In the genomic region with DNA sequence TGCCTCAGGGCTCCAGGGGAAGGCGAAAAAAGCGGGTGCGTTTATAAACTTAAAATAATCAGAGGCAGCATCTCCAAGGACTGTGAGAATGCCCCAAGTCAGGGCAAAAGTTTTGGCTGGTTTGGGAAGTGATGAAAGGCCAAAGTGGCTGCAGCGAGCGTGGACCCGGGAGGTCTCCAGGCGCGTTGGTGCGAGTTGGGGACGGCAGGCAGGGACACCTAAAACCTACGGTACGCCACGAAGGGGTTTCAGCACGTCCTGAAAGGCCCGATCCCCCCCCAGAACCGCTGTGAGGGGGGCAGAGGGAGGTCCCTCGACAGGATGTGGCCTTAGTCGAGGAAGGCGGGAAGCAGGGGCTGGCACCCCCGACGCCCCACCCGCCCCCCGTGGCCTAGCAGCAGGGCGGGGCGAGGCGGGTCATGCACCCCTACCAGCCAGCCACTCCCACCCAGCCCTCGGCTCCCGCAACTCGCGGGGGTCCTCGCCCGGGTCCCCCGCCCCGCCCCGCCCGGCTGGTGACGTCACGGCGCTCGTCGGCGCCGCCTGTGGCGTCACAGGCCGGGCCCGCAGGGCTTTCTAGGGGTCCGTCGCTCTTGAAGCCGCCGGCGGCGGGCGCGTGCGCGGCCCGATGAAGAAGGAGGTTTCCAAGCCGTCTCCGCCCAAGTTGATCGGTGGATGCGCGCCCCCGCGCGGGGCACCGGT, we compare ENCODE assay signal across 8 cellular contexts. TPM values are rescaled to one million over a fixed set of nuclear protein-coding genes. Genes with fewer than 3 reads are reported as not detected.
DNase-seq lines count a peak whose midpoint lies in the region; ATAC-seq and TF ChIP-seq lines count a peak whose summit lies in the region.

A gene with protein sequence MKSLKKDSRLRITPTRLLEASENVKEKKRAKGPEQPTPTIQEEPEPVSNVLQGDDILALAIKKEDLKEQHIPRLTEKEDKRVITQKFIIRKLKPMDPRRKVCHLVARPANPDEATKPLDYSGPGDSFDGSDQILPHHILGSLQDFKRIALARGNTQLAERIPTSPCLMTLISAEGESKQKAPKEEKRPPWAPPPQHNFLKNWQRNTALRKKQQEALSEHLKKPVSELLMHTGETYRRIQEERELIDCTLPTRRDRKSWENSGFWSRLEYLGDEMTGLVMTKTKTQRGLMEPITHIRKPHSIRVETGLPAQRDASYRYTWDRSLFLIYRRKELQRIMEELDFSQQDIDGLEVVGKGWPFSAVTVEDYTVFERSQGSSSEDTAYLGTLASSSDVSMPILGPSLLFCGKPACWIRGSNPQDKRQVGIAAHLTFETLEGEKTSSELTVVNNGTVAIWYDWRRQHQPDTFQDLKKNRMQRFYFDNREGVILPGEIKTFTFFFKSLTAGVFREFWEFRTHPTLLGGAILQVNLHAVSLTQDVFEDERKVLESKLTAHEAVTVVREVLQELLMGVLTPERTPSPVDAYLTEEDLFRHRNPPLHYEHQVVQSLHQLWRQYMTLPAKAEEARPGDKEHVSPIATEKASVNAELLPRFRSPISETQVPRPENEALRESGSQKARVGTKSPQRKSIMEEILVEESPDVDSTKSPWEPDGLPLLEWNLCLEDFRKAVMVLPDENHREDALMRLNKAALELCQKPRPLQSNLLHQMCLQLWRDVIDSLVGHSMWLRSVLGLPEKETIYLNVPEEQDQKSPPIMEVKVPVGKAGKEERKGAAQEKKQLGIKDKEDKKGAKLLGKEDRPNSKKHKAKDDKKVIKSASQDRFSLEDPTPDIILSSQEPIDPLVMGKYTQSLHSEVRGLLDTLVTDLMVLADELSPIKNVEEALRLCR (plus strand): TSS at position 569 of the 702 bp plus-strand sequence. CDS start 236 bp downstream, outside the sequence.

- ATAC-seq in IMR-90 (ENCODE audit: low read depth) (peak; percentile 85), aorta (ENCODE audit: low FRiP score) (peak; percentile 92)

- peak within 1 kb of the TSS; percentile 97 to 98 for H4K8ac ChIP-seq in IMR-90 (ENCODE audit: low read depth in 2 of 2, low read length in 2 of 2)

- no peak for TF ChIP-seq POLR2A in IMR-90 (IDR thresholded peaks at IDR 0.05; ENCODE audit: low read depth, low read length)

- H3K18ac ChIP-seq in IMR-90 (ENCODE audit: low read depth, low read length), result no peak within 1 kb of the TSS; the same call in 1 of the 2 replicates

- TF ChIP-seq RAD21 in IMR-90 (IDR thresholded peaks at IDR 0.05; ENCODE audit: low read length), result no peak

- TF ChIP-seq CTCF in IMR-90 (conservative IDR thresholded peaks at IDR 0.05; ENCODE audit: low read depth, low read length), result 0 out of 2 replicates have a peak, but pooled peaks have one; percentile 9
- TF ChIP-seq CTCF in astrocyte of the spinal cord (IDR thresholded peaks at IDR 0.05; ENCODE audit: low read depth, low read length), result peak; percentile 5
- TF ChIP-seq CTCF in retinal pigment epithelial cell (conservative IDR thresholded peaks at IDR 0.05; ENCODE audit: low read depth, low read length), result peak; percentile 23

- H2AK5ac ChIP-seq in IMR-90 (ENCODE audit: low read depth, low read length), result peak within 1 kb of the TSS; percentile 67; the same call in 1 of the 2 replicates

- H3K9ac ChIP-seq in IMR-90 (ENCODE audit: low read depth, low read length), result peak within 1 kb of the TSS; percentile 53

- H3K9me1 ChIP-seq in IMR-90 (ENCODE audit: insufficient read depth, low read length), result peaks cover 16% of the 10 kb centered on the region

- H3K4me2 ChIP-seq in IMR-90 (ENCODE audit: low read depth, low read length), result peak within 1 kb of the TSS; percentile 62

- POLR2A ChIA-PET in IMR-90 (lab: Charles Lee; ENCODE audit: unreplicated experiment), result no interaction called here

- H3K4me1 ChIP-seq in IMR-90 (ENCODE audit: control insufficient read depth, insufficient read depth, low read length) (peaks cover 4% of the 10 kb centered on the region), aorta (ENCODE audit: control insufficient read depth in 1 of 2, insufficient read depth in 2 of 2, low read length in 2 of 2) (no peaks in the 10 kb centered on the region)

- H2BK5ac ChIP-seq in IMR-90 (ENCODE audit: low read depth, low read length, poor library complexity, severe bottlenecking), result no peak within 1 kb of the TSS

- H3K14ac ChIP-seq in IMR-90 (replicated peaks; ENCODE audit: low read depth, low read length), result peak within 1 kb of the TSS; percentile 91

- intact Hi-C loops in IMR-90 (cut with micrococcal nuclease) (no loop called here), aorta (cut with DNase I) (no loop called here)

- H3K56ac ChIP-seq in IMR-90 (ENCODE audit: extremely low read depth, insufficient read depth, low read length), result peak within 1 kb of the TSS; percentile 17; the same call in 1 of the 2 replicates

- in situ Hi-C loops in G401 (cut with HindIII; ENCODE audit: low sequenced_read_pairs) (no loop called here), IMR-90 (cut with MboI; ENCODE audit: low sequenced_read_pairs) (no loop called here), astrocyte of the spinal cord (cut with HindIII; ENCODE audit: low sequenced_read_pairs) (no loop called here)

- peak within 1 kb of the TSS; percentile 90 for H4K5ac ChIP-seq in IMR-90 (ENCODE audit: low read depth, low read length)

- H4K91ac ChIP-seq in IMR-90 (ENCODE audit: insufficient read depth, low read depth, low read length), result peak within 1 kb of the TSS; percentile 76

- H3K36me3 ChIP-seq in IMR-90 (ENCODE audit: control insufficient read depth, insufficient read depth, low read length), result no peaks in the 10 kb centered on the region
- H3K36me3 ChIP-seq in aorta (ENCODE audit: control insufficient read depth in 1 of 2, insufficient read depth in 2 of 2, low read length in 1 of 2), result no peaks in the 10 kb centered on the region

- H3K9me3 ChIP-seq in IMR-90 (ENCODE audit: control insufficient read depth, insufficient read depth, low read length) (no peaks in the 10 kb centered on the region), aorta (ENCODE audit: control insufficient read depth, low read length) (no peaks in the 10 kb centered on the region)

- no peak within 1 kb of the TSS for H2BK15ac ChIP-seq in IMR-90 (ENCODE audit: low read depth, low read length)

- H2BK120ac ChIP-seq in IMR-90 (ENCODE audit: low read depth, low read length), result peak within 1 kb of the TSS; percentile 33

- H3K4me3 ChIP-seq in IMR-90 (ENCODE audit: insufficient read depth, low read depth, low read length) (peak within 1 kb of the TSS; percentile 43), astrocyte of the spinal cord (ENCODE audit: low read depth, low read length) (peak within 1 kb of the TSS; percentile 43), retinal pigment epithelial cell (ENCODE audit: low read length) (peak within 1 kb of the TSS; percentile 54), aorta (ENCODE audit: low read length in 2 of 2) (peak within 1 kb of the TSS; percentile 35 to 63)

- H3K23ac ChIP-seq in IMR-90 (ENCODE audit: low read depth, low read length), result peak within 1 kb of the TSS; percentile 56

- WGBS in IMR-90 (ENCODE audit: extremely low coverage in 2 of 2, insufficient read length in 1 of 2), 2 experiments, result 8% methylated on average over 31 of the region's 66 CpGs; no CpG with 5 or more reads in 1 of the 2 experiments
- 3 to 4% methylated on average over 42 to 66 of the region's 66 CpGs for WGBS in aorta, 2 donors

- H2BK20ac ChIP-seq in IMR-90 (ENCODE audit: low read depth, low read length), result no peak within 1 kb of the TSS

- peaks cover 0 to 3% of the 10 kb centered on the region in 2 experiments; a peak in 1 of 4 replicates for H3K79me1 ChIP-seq in IMR-90 (ENCODE audit: low read depth in 1 of 2, low read length in 2 of 2)

- H4K20me1 ChIP-seq in IMR-90 (ENCODE audit: insufficient read depth, low read length), result no peaks in the 10 kb centered on the region

- peak within 1 kb of the TSS; percentile 89 for H3K4ac ChIP-seq in IMR-90 (ENCODE audit: low read depth, low read length)

- H2AK9ac ChIP-seq in IMR-90 (replicated peaks; ENCODE audit: low read depth, low read length, poor library complexity), result peak within 1 kb of the TSS; percentile 69

- CTCF ChIA-PET in IMR-90 (lab: Yijun Ruan, JAX), result no interaction called here

- H2AFZ ChIP-seq in IMR-90 (replicated peaks; ENCODE audit: low read length, poor library complexity), result peak within 1 kb of the TSS; percentile 96

- H3K27me3 ChIP-seq in IMR-90 (ENCODE audit: control insufficient read depth, insufficient read depth, low read length) (no peaks in the 10 kb centered on the region; the same call in 1 of the 2 replicates), aorta (ENCODE audit: control insufficient read depth in 1 of 2, insufficient read depth in 2 of 2, low read length in 1 of 2) (no peaks in the 10 kb centered on the region)

- H3K27ac ChIP-seq in IMR-90 (ENCODE audit: insufficient read depth, low read length), result peak within 1 kb of the TSS; percentile 6
- no peak within 1 kb of the TSS for H3K27ac ChIP-seq in aorta (ENCODE audit: low read depth in 1 of 2, low read length in 2 of 2)

- BruUV-seq in IMR-90 (replicated peaks; lab: Mats Ljungman, UMichigan), result no TSS peak

- dilution Hi-C loops in IMR-90 (cut with HindIII; ENCODE audit: low sequenced_read_pairs, unreplicated experiment), result no loop called here

- DNase-seq in G401 (ENCODE audit: low spot score) (peak; percentile 79), IMR-90 (peak; percentile 68), T-helper 9 cell (peak; percentile 72), astrocyte of the spinal cord (ENCODE audit: low read depth, low spot score) (peak; percentile 73), hypothalamus (lab: John Stamatoyannopoulos, UW) (peak in 48 of 51 donors; percentile 7 to 84 (median 64)), retinal pigment epithelial cell (ENCODE audit: low read depth) (no peak), aorta (peak; percentile 91 to 96), HPDE6-E6E7 (ENCODE audit: extremely low spot score) (no peak)

TF ChIP-seq in IMR-90, 13 proteins besides CTCF, POLR2A, EP300 and RAD21:
- no peak for TF ChIP-seq RCOR1 (IDR thresholded peaks at IDR 0.05; ENCODE audit: insufficient replicate concordance, low read length)
- TF ChIP-seq MAZ (IDR thresholded peaks at IDR 0.05; ENCODE audit: borderline replicate concordance, low read depth, low read length), result peak; percentile 22; the same call in 1 of the 2 replicates

RNA-seq across cellular contexts. Expression of the gene that starts here (rescaled TPM):
- 0.58 and 1.7 TPM in 2 replicates for total RNA-seq in G401 (2014; rRNA removed; shearing (Covaris generic))
- total RNA-seq in IMR-90 (2012; rRNA removed), result under 0.01 and 0.18 TPM in 2 replicates
- polyA plus RNA-seq in IMR-90 (2012; rRNA removed), result 0.17 and 0.30 TPM in 2 replicates
- 0.07 and 0.42 TPM in 2 replicates for polyA plus RNA-seq in IMR-90 (2012; cell fraction: cytosol; rRNA removed)
- 0.82 and 2.1 TPM in 2 replicates for polyA plus RNA-seq in IMR-90 (2012; cell fraction: nucleus; rRNA removed; ENCODE audit: low replicate concordance)
- total RNA-seq in aorta, result 1 to 10 TPM; 1.3 to 1.8 TPM
- polyA plus RNA-seq in aorta, result 1 to 10 TPM in 1 of 2 donors, under 1 TPM in 1; 0.77 to 1.0 TPM

Comparison
In these comparisons a context has a peak if more than half of its experiments do, and no peak if none do; other contexts are left out.
1. DNase-seq: peak in G401 (single experiment), IMR-90 (single experiment), T-helper 9 cell (single experiment), astrocyte of the spinal cord (single experiment), hypothalamus (48 of 51) and aorta (2 of 2); none in retinal pigment epithelial cell (single experiment) and HPDE6-E6E7 (single experiment).
2. Peak in every context shown above with its lines, with median percentiles within 50 percentile points of each other: H3K4me3 ChIP-seq and CTCF ChIP-seq.